8 cellular contexts compared by ENCODE assay signal in genomic region chr3:186930143-186930638, GRCh38. TPM values are rescaled to one million over a fixed set of nuclear protein-coding genes. Genes with fewer than 3 reads are reported as not detected.
DNase-seq lines count a peak whose midpoint lies in the region.

A gene with protein sequence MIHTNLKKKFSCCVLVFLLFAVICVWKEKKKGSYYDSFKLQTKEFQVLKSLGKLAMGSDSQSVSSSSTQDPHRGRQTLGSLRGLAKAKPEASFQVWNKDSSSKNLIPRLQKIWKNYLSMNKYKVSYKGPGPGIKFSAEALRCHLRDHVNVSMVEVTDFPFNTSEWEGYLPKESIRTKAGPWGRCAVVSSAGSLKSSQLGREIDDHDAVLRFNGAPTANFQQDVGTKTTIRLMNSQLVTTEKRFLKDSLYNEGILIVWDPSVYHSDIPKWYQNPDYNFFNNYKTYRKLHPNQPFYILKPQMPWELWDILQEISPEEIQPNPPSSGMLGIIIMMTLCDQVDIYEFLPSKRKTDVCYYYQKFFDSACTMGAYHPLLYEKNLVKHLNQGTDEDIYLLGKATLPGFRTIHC (plus strand): TSS chr3:186930526. CDS start chr3:187042704, 112,178 bp downstream.

- peaks cover 6% of the 10 kb centered on the region for H3K36me3 ChIP-seq in H7 (replicated peaks; ENCODE audit: control insufficient read depth, insufficient read depth, low read length)

- peak; percentile 55 for DNase-seq in GM03348 (ENCODE audit: low spot score)
- peak; percentile 91 for DNase-seq in H7
- DNase-seq in NAMALWA (ENCODE audit: low spot score) = peak; percentile 82
- peak; percentile 50 to 64 for DNase-seq in activated CD4-positive, alpha-beta T cell treated with anti-CD3 and anti-CD28 coated beads for 24 hours (ENCODE audit: low read depth in 2 of 2)
- DNase-seq in stimulated activated CD4-positive, alpha-beta T cell treated with anti-CD3 and anti-CD28 coated beads, Interleukin-2, amount 100 ng/mL, for 24 hours = peak; percentile 74 to 77
- no peak for DNase-seq in GF-D8 (lab: John Stamatoyannopoulos, UW)

- H3K27me3 ChIP-seq in H7 (ENCODE audit: control insufficient read depth, insufficient read depth, low read length) (peaks cover 3% of the 10 kb centered on the region; the same call in 1 of the 2 replicates), layer of hippocampus (ENCODE audit: control insufficient read depth, insufficient read depth, low read length) (no peaks in the 10 kb centered on the region)

- H3K27ac ChIP-seq in cingulate gyrus (ENCODE audit: low read depth, low read length) (peak within 1 kb of the TSS; percentile 83), layer of hippocampus (ENCODE audit: low read depth, low read length) (peak within 1 kb of the TSS; percentile 84)

- H3K4me3 ChIP-seq in H7 (ENCODE audit: insufficient read depth, low read depth, low read length) = peak within 1 kb of the TSS; percentile 88

RNA-seq across cellular contexts. Expression of the gene that starts here (rescaled TPM):
- total RNA-seq in H7 (2014; rRNA removed; shearing (Covaris generic)) = 53.5 and 62.2 TPM in 2 replicates
